Comparison of ENCODE assay signal across 15 cellular contexts in the genomic region with DNA sequence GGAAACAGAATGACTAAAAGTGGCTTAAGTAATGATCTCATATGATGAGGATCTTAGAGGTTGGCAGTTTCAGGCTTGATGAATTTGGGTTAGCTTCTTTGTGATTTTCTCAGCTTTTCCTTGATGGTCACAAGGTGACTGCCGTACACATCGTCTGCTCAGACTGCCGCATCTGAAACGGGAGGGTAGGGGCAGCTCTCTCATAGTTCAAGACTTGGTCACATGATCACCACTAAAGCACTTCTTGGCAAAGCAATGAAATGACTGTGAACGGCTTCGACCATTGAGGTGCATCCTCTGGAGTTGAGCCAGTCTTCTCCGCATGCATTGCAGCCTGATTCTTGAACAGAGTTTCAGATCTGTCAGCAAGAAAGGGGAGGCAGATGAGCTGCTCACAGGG. TPM values are rescaled to one million over a fixed set of nuclear protein-coding genes. Genes with fewer than 3 reads are reported as not detected.
A peak's percentile ranks its signal among the peaks of the same experiment; 100 is the strongest.
DNase-seq lines count a peak whose midpoint lies in the region; ATAC-seq lines count a peak whose summit lies in the region.
"Had no signal": no experiment of that assay in that cellular context is flagged by ENCODE, and none has a peak within 500 bp of the region (broad histone marks: within the 10 kb centered on the region; RNA-seq: fewer than 3 reads in every experiment).

No MANE protein-coding gene starts in this region.

- WGBS in mesenchymal stem cell, result 92% methylated on average over 7 of the region's 7 CpGs

- H3K18ac ChIP-seq in mesenchymal stem cell (ENCODE audit: low read depth in 1 of 2, low read length in 2 of 2), result no peak overlapping the region

- H2BK12ac ChIP-seq in mesenchymal stem cell (ENCODE audit: low read length in 2 of 2), result no peak overlapping the region

- H4K91ac ChIP-seq in mesenchymal stem cell (ENCODE audit: low read length), result peak overlapping the region; percentile 61

- peaks cover 3% of the 10 kb centered on the region for H3K4me1 ChIP-seq in mesenchymal stem cell (ENCODE audit: control insufficient read depth, insufficient read depth, low read depth, low read length)
- H3K4me1 ChIP-seq: HAP-1 had no signal

- H3K4me3 ChIP-seq in mesenchymal stem cell (ENCODE audit: insufficient read depth in 1 of 2, low read depth in 1 of 2, low read length in 2 of 2) (no peak overlapping the region), H7 (ENCODE audit: insufficient read depth, low read depth, low read length) (no peak overlapping the region)
- H3K4me3 ChIP-seq: HAP-1 had no signal

- H3K9me3 ChIP-seq in mesenchymal stem cell (ENCODE audit: control insufficient read depth, low read length), result no peaks in the 10 kb centered on the region
- H3K9me3 ChIP-seq: BE2C, HAP-1 had no signal

- H2AK5ac ChIP-seq in mesenchymal stem cell (ENCODE audit: low read length, severe bottlenecking), result no peak overlapping the region

- no peak overlapping the region for H3K27ac ChIP-seq in mesenchymal stem cell (ENCODE audit: low read length, poor library complexity, severe bottlenecking)
- H3K27ac ChIP-seq: C4-2B had no signal

- H2BK15ac ChIP-seq in mesenchymal stem cell (ENCODE audit: low read depth, poor library complexity, severe bottlenecking), result no peak overlapping the region

- peaks cover 3% of the 10 kb centered on the region for H3K79me1 ChIP-seq in mesenchymal stem cell (replicated peaks; ENCODE audit: low read length, poor library complexity, severe bottlenecking)

- no peaks in the 10 kb centered on the region for H3K27me3 ChIP-seq in mesenchymal stem cell (ENCODE audit: control insufficient read depth in 1 of 2, insufficient read depth in 1 of 2, low read length in 2 of 2)
- H3K27me3 ChIP-seq in H7 (ENCODE audit: control insufficient read depth, insufficient read depth, low read length), result no peaks in the 10 kb centered on the region
- H3K27me3 ChIP-seq: BE2C had no signal

- H3K27ac Mint-ChIP-seq in activated T-helper 17 cell treated with anti-CD3 and anti-CD28 coated beads, Interleukin-2, amount 50 U/mL, for 72 hours, result peak overlapping the region; percentile 71

- H3K14ac ChIP-seq in mesenchymal stem cell (ENCODE audit: low read length in 2 of 2), result no peak overlapping the region

- no peaks in the 10 kb centered on the region for H3K27me3 Mint-ChIP-seq in activated T-helper 17 cell treated with anti-CD3 and anti-CD28 coated beads, Interleukin-2, amount 50 U/mL, for 72 hours
- H3K27me3 Mint-ChIP-seq: CD4-positive, alpha-beta memory T cell had no signal

- H2BK120ac ChIP-seq in mesenchymal stem cell (ENCODE audit: low read depth, low read length), result no peak overlapping the region

- DNase-seq in activated effector memory CD4-positive, alpha-beta T cell treated with anti-CD3 and anti-CD28 coated beads, Interleukin-2, amount 50 U/mL, for 16 hours, result peak; percentile 9
- no peak for DNase-seq in activated effector memory CD4-positive, alpha-beta T cell treated with Interleukin-2 at 50 U/mL for 16 hours
- DNase-seq in mesenchymal stem cell, result no peak
- DNase-seq in HK-2 (ENCODE audit: unreplicated experiment), result no peak
- no peak for DNase-seq in DMS 273 treated with DMSO at 0.1 percent for 48 hours (lab: John Stamatoyannopoulos, UW)
- DNase-seq in H7, result no peak
- DNase-seq: BE2C; CD4-positive, alpha-beta memory T cell; DMS153; GOT3; IMR-90; KG1 had no signal

- no peak overlapping the region for H2AFZ ChIP-seq in mesenchymal stem cell (ENCODE audit: low read depth, low read length)

- no peak overlapping the region for H2BK5ac ChIP-seq in mesenchymal stem cell (ENCODE audit: low read depth, low read length, poor library complexity, severe bottlenecking)

- no peaks in the 10 kb centered on the region for H3K9me3 Mint-ChIP-seq in activated T-helper 17 cell treated with anti-CD3 and anti-CD28 coated beads, Interleukin-2, amount 50 U/mL, for 72 hours
- H3K9me3 Mint-ChIP-seq: CD4-positive, alpha-beta memory T cell had no signal

- H3K4ac ChIP-seq in mesenchymal stem cell (ENCODE audit: low read depth in 1 of 2, low read length in 2 of 2), result no peak overlapping the region

- H3K9ac ChIP-seq in mesenchymal stem cell (ENCODE audit: low read length), result no peak overlapping the region

- peaks cover 100% of the 10 kb centered on the region for H3K36me3 Mint-ChIP-seq in activated T-helper 17 cell treated with anti-CD3 and anti-CD28 coated beads, Interleukin-2, amount 50 U/mL, for 72 hours (ENCODE audit: low read depth)

- peak; percentile 71 for ATAC-seq in activated T-helper 17 cell treated with anti-CD3 and anti-CD28 coated beads, Interleukin-2, amount 50 U/mL, for 72 hours (replicated peaks)

- peaks cover 55 to 100% of the 10 kb centered on the region in 2 experiments for H3K36me3 ChIP-seq in mesenchymal stem cell (ENCODE audit: control insufficient read depth in 1 of 2, insufficient read depth in 2 of 2, low read depth in 1 of 2, low read length in 2 of 2)
- H3K36me3 ChIP-seq in H7 (replicated peaks; ENCODE audit: control insufficient read depth, insufficient read depth, low read length), result peaks cover 11% of the 10 kb centered on the region

- H3K23ac ChIP-seq in mesenchymal stem cell (ENCODE audit: low read length in 2 of 2), result no peak overlapping the region

- H3K4me3 Mint-ChIP-seq in activated T-helper 17 cell treated with anti-CD3 and anti-CD28 coated beads, Interleukin-2, amount 50 U/mL, for 72 hours, result no peak overlapping the region
- H3K4me3 Mint-ChIP-seq: CD4-positive, alpha-beta memory T cell had no signal

- H3K4me1 Mint-ChIP-seq in activated T-helper 17 cell treated with anti-CD3 and anti-CD28 coated beads, Interleukin-2, amount 50 U/mL, for 72 hours, result no peaks in the 10 kb centered on the region

- no peak overlapping the region for H3K4me2 ChIP-seq in mesenchymal stem cell (ENCODE audit: low read length, poor library complexity, severe bottlenecking)

- H4K8ac ChIP-seq in mesenchymal stem cell (ENCODE audit: low read length), result peak overlapping the region; percentile 38

RNA-seq across cellular contexts. Expression of gene LPIN1, which starts 43.8 kb away (rescaled TPM):
- 10 to 100 TPM; 59.0 to 69.2 TPM for total RNA-seq in activated T-helper 17 cell treated with anti-CD3 and anti-CD28 coated beads, Interleukin-2, amount 50 U/mL, for 72 hours
- 42.3 TPM for polyA plus RNA-seq in mesenchymal stem cell (2013, experiment 1 of 2)
- 40.8 TPM for polyA plus RNA-seq in mesenchymal stem cell (2013, experiment 2 of 2)
- 11.5 and 15.0 TPM in 2 replicates for total RNA-seq in H7 (2014; rRNA removed; shearing (Covaris generic))
